In genomic region chr16:85331685-85332084, GRCh38 we compare ENCODE assay signal across 15 cellular contexts.
"Had no signal": no experiment of that assay in that cellular context is flagged by ENCODE, and none has a peak within 500 bp of the region (broad histone marks: within the 10 kb centered on the region; RNA-seq: fewer than 3 reads in every experiment).

No MANE protein-coding gene starts in this region.

- H3K27ac ChIP-seq: ascending aorta, lower lobe of right lung, parathyroid adenoma, sigmoid colon, thoracic aorta had no signal

- H3K4me3 ChIP-seq: ascending aorta, lower lobe of right lung, sigmoid colon, thoracic aorta had no signal

- H3K9me3 ChIP-seq: ascending aorta, lower lobe of right lung, sigmoid colon, thoracic aorta had no signal

- ATAC-seq: lower lobe of right lung; stimulated activated naive CD8-positive, alpha-beta T cell treated with anti-CD3 and anti-CD28 coated beads, Interleukin-15, amount 100 ng/mL, for 72 hours had no signal

- H3K27me3 ChIP-seq: sigmoid colon had no signal

- H3K36me3 ChIP-seq: ascending aorta, lower lobe of right lung, sigmoid colon, thoracic aorta had no signal

- DNase-seq: activated CD4-positive, alpha-beta memory T cell treated with anti-CD3 and anti-CD28 coated beads, Interleukin-2, amount 10 ng/mL, durations not matched to agents 7 days and 5 days; activated CD4-positive, alpha-beta T cell treated with anti-CD3 and anti-CD28 coated beads for 4 hours; activated naive CD4-positive, alpha-beta T cell treated with anti-CD3 and anti-CD28 coated beads, Interleukin-2, amount 10 ng/mL, durations not matched to agents 7 days and 5 days; activated T-cell treated with anti-CD3 and anti-CD28 coated beads, Interleukin-2, amount 50 U/mL, for 24 hours; foreskin fibroblast; glutamatergic neuron; immature natural killer cell; lower lobe of right lung; sigmoid colon; stimulated activated CD4-positive, alpha-beta T cell treated with anti-CD3 and anti-CD28 coated beads, Interleukin-1b, Interleukin-23, amount 100 ng/mL, for 48 hours; stimulated activated naive CD8-positive, alpha-beta T cell treated with anti-CD3 and anti-CD28 coated beads, Interleukin-15, amount 100 ng/mL, for 72 hours; T-helper 2 cell had no signal
